Comparison of ENCODE assay signal across 8 cellular contexts in genomic region chr12:10721654-10722501, GRCh38. TPM values are rescaled to one million over a fixed set of nuclear protein-coding genes. Genes with fewer than 3 reads are reported as not detected.
DNase-seq lines count a peak whose midpoint lies in the region; ATAC-seq, FAIRE-seq and TF ChIP-seq lines count a peak whose summit lies in the region.

No MANE protein-coding gene starts in this region.

- peaks cover 35% of the 10 kb centered on the region for H3K4me1 Mint-ChIP-seq in neural crest cell

- H3K4me1 ChIP-seq in foreskin keratinocyte, result peaks cover 37% of the 10 kb centered on the region

- H3K4me3 Mint-ChIP-seq in neural crest cell, result peak overlapping the region; percentile 98

- no peak for TF ChIP-seq CTCF in foreskin keratinocyte (conservative IDR thresholded peaks at IDR 0.05)
- TF ChIP-seq CTCF in neural crest cell (conservative IDR thresholded peaks at IDR 0.05), result no peak

- ATAC-seq in GM18858 (IDR thresholded peaks at IDR 0.05; ENCODE audit: unreplicated experiment) (peak; percentile 35), HG03457 (IDR thresholded peaks at IDR 0.05; ENCODE audit: unreplicated experiment) (peak; percentile 23), foreskin keratinocyte (peak; percentile 77)

- H3K27me3 Mint-ChIP-seq in neural crest cell (ENCODE audit: low read depth), result peaks cover 41% of the 10 kb centered on the region

- peak overlapping the region; percentile 86 for H3K27ac Mint-ChIP-seq in neural crest cell (ENCODE audit: unreplicated experiment)

- no peaks in the 10 kb centered on the region for H3K9me3 Mint-ChIP-seq in neural crest cell

- peak overlapping the region; percentile 85 for H3K27ac ChIP-seq in foreskin keratinocyte

- no peaks in the 10 kb centered on the region for H3K27me3 ChIP-seq in foreskin keratinocyte

- FAIRE-seq in RCC 7860 (lab: Jason Lieb, UNC), result peak; percentile 68

- no peaks in the 10 kb centered on the region for H3K36me3 Mint-ChIP-seq in neural crest cell (ENCODE audit: low read depth)

- DNase-seq in 8988T, result peak; percentile 53
- peak; percentile 84 for DNase-seq in RCC 7860 (ENCODE audit: low spot score)
- peak; percentile 52 for DNase-seq in activated gamma-delta T cell treated with anti-CD3 and anti-CD28 coated beads, Interleukin-2, amount 50 U/mL, for 16 hours (ENCODE audit: low read depth)
- peak; percentile 94 to 96 for DNase-seq in foreskin keratinocyte
- DNase-seq in neural crest cell (ENCODE audit: low read depth, low spot score), result peak; percentile 40
- peak; percentile 97 for DNase-seq in stromal cell of bone marrow (ENCODE audit: low read depth)

RNA-seq across cellular contexts. Expression of gene YBX3, which starts 1.2 kb away (rescaled TPM):
- total RNA-seq in foreskin keratinocyte, result 301 and 323 TPM in 2 replicates
- 292 and 316 TPM in 2 replicates for polyA plus RNA-seq in foreskin keratinocyte
- total RNA-seq in neural crest cell, result 86.8 and 90.4 TPM in 2 replicates

RNA-seq across cellular contexts. Expression of gene STYK1, which starts 48.0 kb away (rescaled TPM):
- total RNA-seq in foreskin keratinocyte, result 3.1 and 3.7 TPM in 2 replicates
- 1.2 and 1.3 TPM in 2 replicates for polyA plus RNA-seq in foreskin keratinocyte
- not detected in 2 replicates for total RNA-seq in neural crest cell

Comparison
In these comparisons a context has a peak if more than half of its experiments do, and no peak if none do; other contexts are left out.
1. Peak in every context shown above with its lines: DNase-seq, ATAC-seq and H3K27ac ChIP-seq.
2. DNase-seq: peak in every context shown above with its lines; median percentile 97 in stromal cell of bone marrow; 95 in foreskin keratinocyte; 84 in RCC 7860; 53 in 8988T; 52 in activated gamma-delta T cell treated with anti-CD3 and anti-CD28 coated beads, Interleukin-2, amount 50 U/mL, for 16 hours; 40 in neural crest cell.
3. ATAC-seq: peak in every context shown above with its lines; median percentile 77 in foreskin keratinocyte; 35 in GM18858; 23 in HG03457.